In genomic region chr5:34736445-34737119, GRCh38 we compare ENCODE assay signal across 13 cellular contexts.
A peak's percentile ranks its signal among the peaks of the same experiment; 100 is the strongest.
DNase-seq lines count a peak whose midpoint lies in the region; ATAC-seq, FAIRE-seq and TF ChIP-seq lines count a peak whose summit lies in the region.
"Had no signal": no experiment of that assay in that cellular context is flagged by ENCODE, and none has a peak within 500 bp of the region (broad histone marks: within the 10 kb centered on the region; RNA-seq: fewer than 3 reads in every experiment).

No MANE protein-coding gene starts in this region.

- 0 out of 2 replicates have a peak overlapping the region, but pooled peaks have one; percentile 1 for H3K4me2 ChIP-seq in PC-9
- H3K4me2 ChIP-seq in hepatocyte: no peak overlapping the region

- TF ChIP-seq POLR2A in gastroesophageal sphincter (IDR thresholded peaks at IDR 0.05): no peak

- H3K79me2 ChIP-seq in PC-9 (ENCODE audit: low read depth) (peaks cover 95% of the 10 kb centered on the region), hepatocyte (peaks cover 27% of the 10 kb centered on the region)

- TF ChIP-seq CTCF in PC-9 (conservative IDR thresholded peaks at IDR 0.05) (no peak), hepatocyte (IDR thresholded peaks at IDR 0.05; ENCODE audit: poor library complexity) (no peak), gastroesophageal sphincter (IDR thresholded peaks at IDR 0.05) (no peak)

- peaks cover 1% of the 10 kb centered on the region for H3K36me3 ChIP-seq in H7 (replicated peaks; ENCODE audit: control insufficient read depth, insufficient read depth, low read length)
- H3K36me3 ChIP-seq in PC-9 (ENCODE audit: low read depth): peaks cover 17% of the 10 kb centered on the region
- H3K36me3 ChIP-seq in hepatocyte (replicated peaks; ENCODE audit: insufficient read depth, low read depth): no peaks in the 10 kb centered on the region
- H3K36me3 ChIP-seq in gastroesophageal sphincter: no peaks in the 10 kb centered on the region
- H3K36me3 ChIP-seq: neutrophil had no signal

- H3F3A ChIP-seq in PC-9 (ENCODE audit: insufficient read depth, low read depth): peaks cover 37% of the 10 kb centered on the region

- no peak for ATAC-seq in HG02870 (IDR thresholded peaks at IDR 0.05; ENCODE audit: unreplicated experiment)
- ATAC-seq in gastroesophageal sphincter: no peak
- ATAC-seq: heart right ventricle had no signal

- no peak for TF ChIP-seq EP300 in gastroesophageal sphincter (IDR thresholded peaks at IDR 0.05)

- no peaks in the 10 kb centered on the region for H3K9me2 ChIP-seq in PC-9 (ENCODE audit: insufficient read depth)
- no peaks in the 10 kb centered on the region for H3K9me2 ChIP-seq in hepatocyte (replicated peaks; ENCODE audit: insufficient read depth)

- H3K9me3 ChIP-seq in PC-9 (ENCODE audit: insufficient read depth, low read depth) (0 out of 2 replicates have a peak, but pooled peaks cover 3% of the 10 kb centered on the region), hepatocyte (ENCODE audit: low read depth) (no peaks in the 10 kb centered on the region), gastroesophageal sphincter (no peaks in the 10 kb centered on the region)
- H3K9me3 ChIP-seq: heart right ventricle, neutrophil had no signal

- no peak for FAIRE-seq in urothelium cell line (lab: Jason Lieb, UNC)
- FAIRE-seq: TTC549 had no signal

- H3K27me3 ChIP-seq in H7 (ENCODE audit: control insufficient read depth, insufficient read depth, low read length) (no peaks in the 10 kb centered on the region), PC-9 (ENCODE audit: insufficient read depth, low read depth) (no peaks in the 10 kb centered on the region), hepatocyte (no peaks in the 10 kb centered on the region), gastroesophageal sphincter (no peaks in the 10 kb centered on the region)
- H3K27me3 ChIP-seq: heart right ventricle, neutrophil had no signal

- H4K20me1 ChIP-seq in PC-9 (ENCODE audit: insufficient read depth) (peaks cover 10% of the 10 kb centered on the region; the same call in 1 of the 2 replicates), hepatocyte (ENCODE audit: insufficient read depth, poor library complexity, severe bottlenecking) (no peaks in the 10 kb centered on the region)

- H3K4me3 ChIP-seq in H7 (ENCODE audit: insufficient read depth, low read depth, low read length) (no peak overlapping the region), PC-9 (no peak overlapping the region), hepatocyte (no peak overlapping the region), gastroesophageal sphincter (no peak overlapping the region)
- H3K4me3 ChIP-seq: heart right ventricle had no signal

- WGBS in hepatocyte (ENCODE audit: low lambda C conversion rate, missing lambda C conversion rate): 84% methylated on average over 3 of the region's 3 CpGs
- WGBS in gastroesophageal sphincter (ENCODE audit: low coverage in 1 of 2), 2 donors: 96 to 100% methylated on average over 2 to 3 of the region's 3 CpGs

- H2AFZ ChIP-seq in PC-9 (no peak overlapping the region), hepatocyte (no peak overlapping the region)

- BruUV-seq in PC-9 (replicated peaks; lab: Mats Ljungman, UMichigan): TSS peak; percentile 4

- H3K4me1 ChIP-seq in PC-9 (replicated peaks; ENCODE audit: insufficient read depth) (peaks cover 14% of the 10 kb centered on the region), hepatocyte (ENCODE audit: insufficient read depth) (peaks cover 6% of the 10 kb centered on the region), gastroesophageal sphincter (peaks cover 2 to 65% (median 12%) of the 10 kb centered on the region in 3 donors)

- DNase-seq in H7: peak; percentile 29
- DNase-seq in PC-9: peak; percentile 63 to 65
- no peak for DNase-seq in hepatocyte (ENCODE audit: low spot score)
- DNase-seq in urothelium cell line (ENCODE audit: low spot score): peak; percentile 28
- DNase-seq in NCI-H526 treated with DMSO at 0.1 percent for 48 hours (lab: John Stamatoyannopoulos, UW): no peak
- DNase-seq: activated effector memory CD4-positive, alpha-beta T cell treated with anti-CD3 and anti-CD28 coated beads, Interleukin-2, amount 50 U/mL, for 16 hours; CD8-positive, alpha-beta memory T cell; heart right ventricle; NCI-H2081 had no signal

- intact Hi-C loops in PC-9 (cut with micrococcal nuclease; ENCODE audit: unreplicated experiment): loop anchor here (1.0 to 5.0 kb wide), 6 partner anchors 19 to 250 kb away; no protein-coding TSS in a partner anchor

- H3K27ac ChIP-seq in PC-9 (peak overlapping the region; percentile 20), hepatocyte (peak overlapping the region; percentile 56), gastroesophageal sphincter (peak overlapping the region in 1 of 4 donors; percentile 20)
- H3K27ac ChIP-seq: heart right ventricle, neutrophil had no signal

- CTCF ChIA-PET in PC-9 (lab: Charles Lee): interaction anchor here (0.6 kb wide), 1 partner anchor 15 kb away, joined by 4 read pairs; no protein-coding TSS in a partner anchor

- POLR2A ChIA-PET in PC-9 (lab: Charles Lee; ENCODE audit: unreplicated experiment): interaction anchor here (0.6 to 0.9 kb wide), 4 partner anchors 9 to 213 kb away, joined by 3 to 12 read pairs (median 6); partner anchors contain the start of gene TTC23L

Comparison
In these comparisons a context has a peak if more than half of its experiments do, and no peak if none do; other contexts are left out.
1. DNase-seq: peak in H7 (single experiment), PC-9 (2 of 2) and urothelium cell line (single experiment); none in hepatocyte (single experiment) and NCI-H526 treated with DMSO at 0.1 percent for 48 hours (single experiment).